Comparison of ENCODE assay signal across 23 cellular contexts in the genomic region with DNA sequence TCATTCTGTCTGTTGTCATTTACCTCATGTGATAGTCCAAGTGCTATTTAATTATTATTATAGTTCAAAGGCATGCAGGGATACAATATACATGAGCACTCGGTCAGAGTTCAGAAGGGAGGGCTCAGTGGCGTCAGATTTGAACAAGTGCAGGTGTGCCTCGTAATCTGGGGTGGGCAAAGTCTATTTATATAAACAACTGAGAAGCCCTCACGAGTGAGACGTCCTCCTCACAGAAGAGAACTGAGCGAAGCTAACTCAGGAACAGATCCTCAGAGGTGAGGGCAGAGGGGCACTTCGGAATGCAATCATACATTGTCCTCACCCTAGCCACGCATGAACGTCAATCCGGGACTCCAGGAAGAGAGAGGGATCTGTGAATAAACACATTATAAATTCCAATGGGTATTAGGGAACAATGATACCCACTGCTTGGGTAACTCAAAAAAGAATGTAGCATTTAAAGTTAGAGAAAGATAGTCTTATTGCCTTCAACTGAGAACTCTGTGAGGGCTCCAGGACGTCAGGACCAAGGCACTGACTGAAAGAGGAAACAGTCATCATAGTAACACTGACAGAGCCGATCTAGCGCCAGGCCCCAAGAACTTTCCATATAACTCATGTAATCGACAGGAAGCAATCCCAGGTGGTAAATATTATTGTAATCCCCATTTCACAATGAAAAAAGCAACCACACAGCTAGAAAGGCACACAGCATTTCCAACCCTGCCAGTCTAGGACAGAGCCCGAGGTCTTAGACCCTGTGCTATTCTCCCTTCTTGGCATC.
DNase-seq lines count a peak whose midpoint lies in the region; ATAC-seq, FAIRE-seq and TF ChIP-seq lines count a peak whose summit lies in the region.
"Had no signal": no experiment of that assay in that cellular context is flagged by ENCODE, and none has a peak within 500 bp of the region (broad histone marks: within the 10 kb centered on the region; RNA-seq: fewer than 3 reads in every experiment).

No MANE protein-coding gene starts in this region.

- no peak for DNase-seq in GM12892 (ENCODE audit: insufficient read length)
- peak in 2 of 3 donors; percentile 66 to 82 for DNase-seq in Peyer's patch
- DNase-seq in left kidney (ENCODE audit: low read depth, low spot score): peak; percentile 33
- DNase-seq in vagina (ENCODE audit: extremely low spot score in 2 of 2): no peak
- no peak for DNase-seq in HuH-7.5 (ENCODE audit: low spot score)
- no peak for DNase-seq in iPS-NIHi7 (ENCODE audit: extremely low spot score)
- DNase-seq: Calu3; DMS79 treated with DMSO at 0.1 percent for 48 hours; NCI-H1105 treated with DMSO at 0.1 percent for 48 hours; NCI-H146; NCI-H2029; NCI-H446; NCI-H524 treated with DMSO at 0.1 percent for 48 hours; NCI-H774; NK-92 treated with Interleukin-12 subunit alpha and Interleukin-12 subunit beta, amount 100 ng/mL, for 24 hours; PC-3; SJCRH30 had no signal

- H3K9ac ChIP-seq in duodenal mucosa (ENCODE audit: low read depth in 1 of 2, low read length in 2 of 2): peak overlapping the region; percentile 2 to 40

- TF ChIP-seq CTCF in Peyer's patch (IDR thresholded peaks at IDR 0.05): no peak
- TF ChIP-seq CTCF in vagina (IDR thresholded peaks at IDR 0.05): no peak

- H3K9me3 ChIP-seq in Peyer's patch: peaks cover 0 to 6% (median 0%) of the 10 kb centered on the region in 4 donors
- H3K9me3 ChIP-seq in duodenal mucosa (ENCODE audit: control insufficient read depth in 1 of 2, low read length in 2 of 2): peaks cover 0 to 5% of the 10 kb centered on the region in 2 donors
- H3K9me3 ChIP-seq in vagina: peaks cover 5% of the 10 kb centered on the region
- H3K9me3 ChIP-seq: SJCRH30 had no signal

- no peaks in the 10 kb centered on the region for H3K36me3 ChIP-seq in Peyer's patch
- H3K36me3 ChIP-seq in duodenal mucosa (ENCODE audit: control insufficient read depth in 1 of 2, insufficient read depth in 2 of 2, low read length in 2 of 2): no peaks in the 10 kb centered on the region
- no peaks in the 10 kb centered on the region for H3K36me3 ChIP-seq in vagina
- H3K36me3 ChIP-seq: SJCRH30 had no signal

- no peaks in the 10 kb centered on the region for H3K27me3 ChIP-seq in Peyer's patch
- H3K27me3 ChIP-seq in duodenal mucosa (ENCODE audit: control insufficient read depth in 1 of 2, insufficient read depth in 2 of 2, low read length in 2 of 2): no peaks in the 10 kb centered on the region
- H3K27me3 ChIP-seq in vagina: no peaks in the 10 kb centered on the region
- H3K27me3 ChIP-seq: SJCRH30 had no signal

- ATAC-seq in GM21526 (IDR thresholded peaks at IDR 0.05; ENCODE audit: low FRiP score, unreplicated experiment): no peak
- ATAC-seq: HCT116, PC-3, Right ventricle myocardium inferior had no signal

- peak overlapping the region in 3 of 4 donors; percentile 58 to 84 (median 78) for H3K27ac ChIP-seq in Peyer's patch
- H3K27ac ChIP-seq in duodenal mucosa (ENCODE audit: low read depth, low read length): peak overlapping the region; percentile 48
- no peak overlapping the region for H3K27ac ChIP-seq in vagina
- H3K27ac ChIP-seq: SJCRH30 had no signal

- H3K4me1 ChIP-seq in Peyer's patch (peaks cover 0 to 21% (median 0%) of the 10 kb centered on the region in 4 donors), duodenal mucosa (ENCODE audit: control insufficient read depth in 1 of 2, insufficient read depth in 2 of 2, low read length in 2 of 2) (peaks cover 39 to 42% of the 10 kb centered on the region in 2 donors), vagina (no peaks in the 10 kb centered on the region)
- H3K4me1 ChIP-seq: SJCRH30 had no signal

- peak; percentile 21 for FAIRE-seq in GM12892 (lab: Jason Lieb, UNC)
- FAIRE-seq: GM18507, H1 had no signal

- TF ChIP-seq POLR2A in GM12892 (IDR thresholded peaks at IDR 0.05; ENCODE audit: low read depth, low read length): no peak
- peak; percentile 41 to 75 for TF ChIP-seq POLR2A in Peyer's patch (IDR thresholded peaks at IDR 0.05)
- TF ChIP-seq POLR2A in vagina (IDR thresholded peaks at IDR 0.05): no peak

- H3K4me3 ChIP-seq in Peyer's patch: peak overlapping the region in 1 of 4 donors; percentile 11
- peak overlapping the region in 1 of 2 donors; percentile 9 for H3K4me3 ChIP-seq in duodenal mucosa (ENCODE audit: low read depth in 1 of 2, low read length in 2 of 2)
- no peak overlapping the region for H3K4me3 ChIP-seq in vagina
- H3K4me3 ChIP-seq: SJCRH30 had no signal

- intact Hi-C loops in vagina (cut with DNase I): no loop called here

Comparison
In these comparisons a context has a peak if more than half of its experiments do, and no peak if none do; other contexts are left out.
1. DNase-seq: peak in Peyer's patch (2 of 3) and left kidney (single experiment); none in GM12892 (single experiment), vagina (0 of 2), HuH-7.5 (single experiment) and iPS-NIHi7 (single experiment).
2. POLR2A ChIP-seq: peak in Peyer's patch (2 of 2); none in GM12892 (single experiment) and vagina (0 of 2).